8 cellular contexts compared by ENCODE assay signal in genomic region chr12:68811573-68811972, GRCh38. TPM values are rescaled to one million over a fixed set of nuclear protein-coding genes. Genes with fewer than 3 reads are reported as not detected.
DNase-seq lines count a peak whose midpoint lies in the region; ATAC-seq and TF ChIP-seq lines count a peak whose summit lies in the region.
"Not testable (repeated sequence)": the region's sequence is repeated elsewhere in the genome, so short reads cannot be mapped to it uniquely, and the experiment has no call there.

No MANE protein-coding gene starts in this region.

- DNase-seq in BJ (ENCODE audit: low read depth); HFF-Myc (ENCODE audit: extremely low read depth, low read depth); activated T-cell treated with anti-CD3 and anti-CD28 coated beads, Interleukin-2, amount 50 U/mL, for 72 hours; astrocyte of the spinal cord (ENCODE audit: low read depth, low spot score); fibroblast of mammary gland (ENCODE audit: low read depth); thoracic aorta (ENCODE audit: low spot score): not testable (repeated sequence)

- POLR2A ChIA-PET in BJ (lab: Charles Lee): not testable (repeated sequence)

- in situ Hi-C loops in astrocyte of the spinal cord (cut with HindIII; ENCODE audit: low sequenced_read_pairs): not testable (repeated sequence)

- H3K9me3 Mint-ChIP-seq in T-helper 1 cell treated with Interleukin-12 subunit alpha and Interleukin-12 subunit beta and Interleukin-4 antibody, amounts not matched to agents 30 μg/mL and 1 μg/mL, for 36 hours; activated T-cell treated with anti-CD3 and anti-CD28 coated beads, Interleukin-2, amount 50 U/mL, for 72 hours; nephron: not testable (repeated sequence)

- H3K4me3 ChIP-seq in BJ (ENCODE audit: low read depth, low read length): peak overlapping the region; percentile 16; the same call in 1 of the 2 replicates
- H3K4me3 ChIP-seq in HFF-Myc (replicated peaks; ENCODE audit: low read depth, low read length): peak overlapping the region; percentile 96
- H3K4me3 ChIP-seq in astrocyte of the spinal cord (ENCODE audit: low read depth, low read length): peak overlapping the region; percentile 12
- H3K4me3 ChIP-seq in fibroblast of mammary gland (ENCODE audit: control insufficient read depth, low read depth, low read length): peak overlapping the region; percentile 77
- H3K4me3 ChIP-seq in thoracic aorta: peak overlapping the region; percentile 11

- not testable (repeated sequence) for H3K27ac ChIP-seq in thoracic aorta

- not testable (repeated sequence) for H3K9me3 ChIP-seq in thoracic aorta

- not testable (repeated sequence) for ATAC-seq in activated T-cell treated with anti-CD3 and anti-CD28 coated beads, Interleukin-2, amount 50 U/mL, for 72 hours (replicated peaks in 1 of 2); thoracic aorta (ENCODE audit: insufficient number of reproducible peaks, low FRiP score, low read depth)

- peak overlapping the region; percentile 82 for H3K4me3 Mint-ChIP-seq in T-helper 1 cell treated with Interleukin-12 subunit alpha and Interleukin-12 subunit beta and Interleukin-4 antibody, amounts not matched to agents 30 μg/mL and 1 μg/mL, for 36 hours
- H3K4me3 Mint-ChIP-seq in activated T-cell treated with anti-CD3 and anti-CD28 coated beads, Interleukin-2, amount 50 U/mL, for 72 hours: peak overlapping the region; percentile 79 to 84
- H3K4me3 Mint-ChIP-seq in nephron: peak overlapping the region; percentile 55 to 83 (median 72)

- not testable (repeated sequence) for TF ChIP-seq CTCF in BJ (IDR thresholded peaks at IDR 0.05; ENCODE audit: insufficient read depth, low read depth, low read length); HFF-Myc (IDR thresholded peaks at IDR 0.05; ENCODE audit: low read depth, low read length, missing control alignments); astrocyte of the spinal cord (IDR thresholded peaks at IDR 0.05; ENCODE audit: low read depth, low read length); fibroblast of mammary gland (conservative IDR thresholded peaks at IDR 0.05; ENCODE audit: control insufficient read depth, insufficient read depth, low read depth, low read length); nephron (IDR thresholded peaks at IDR 0.05; ENCODE audit: unreplicated experiment in 3 of 3); thoracic aorta (IDR thresholded peaks at IDR 0.05)

- peaks cover 58% of the 10 kb centered on the region for H3K36me3 Mint-ChIP-seq in T-helper 1 cell treated with Interleukin-12 subunit alpha and Interleukin-12 subunit beta and Interleukin-4 antibody, amounts not matched to agents 30 μg/mL and 1 μg/mL, for 36 hours (ENCODE audit: low read depth)
- peaks cover 15 to 61% of the 10 kb centered on the region in 2 donors for H3K36me3 Mint-ChIP-seq in activated T-cell treated with anti-CD3 and anti-CD28 coated beads, Interleukin-2, amount 50 U/mL, for 72 hours (ENCODE audit: insufficient read depth in 2 of 2)
- peaks cover 46% of the 10 kb centered on the region for H3K36me3 Mint-ChIP-seq in nephron (ENCODE audit: low read depth)

- H3K4me1 ChIP-seq in thoracic aorta (ENCODE audit: control insufficient read depth in 1 of 2, low read depth in 2 of 2): peaks cover 49 to 51% of the 10 kb centered on the region in 2 donors

- CTCF ChIA-PET in BJ (lab: Yijun Ruan, JAX): interaction anchor here (0.7 kb wide), 1 partner anchor 19 kb away, joined by 3 read pairs; no protein-coding TSS in a partner anchor

- not testable (repeated sequence) for H3K27me3 ChIP-seq in BJ (ENCODE audit: control insufficient read depth, insufficient read depth, low read length); thoracic aorta (replicated peaks; ENCODE audit: insufficient read depth)

- not testable (repeated sequence) for H3K27me3 Mint-ChIP-seq in T-helper 1 cell treated with Interleukin-12 subunit alpha and Interleukin-12 subunit beta and Interleukin-4 antibody, amounts not matched to agents 30 μg/mL and 1 μg/mL, for 36 hours (ENCODE audit: low read depth); activated T-cell treated with anti-CD3 and anti-CD28 coated beads, Interleukin-2, amount 50 U/mL, for 72 hours (ENCODE audit: low read depth); nephron (ENCODE audit: low read depth)

- peaks cover 41% of the 10 kb centered on the region for H3K4me1 Mint-ChIP-seq in T-helper 1 cell treated with Interleukin-12 subunit alpha and Interleukin-12 subunit beta and Interleukin-4 antibody, amounts not matched to agents 30 μg/mL and 1 μg/mL, for 36 hours (ENCODE audit: low read depth)
- peaks cover 65% of the 10 kb centered on the region for H3K4me1 Mint-ChIP-seq in activated T-cell treated with anti-CD3 and anti-CD28 coated beads, Interleukin-2, amount 50 U/mL, for 72 hours (ENCODE audit: low read depth)
- H3K4me1 Mint-ChIP-seq in nephron: peaks cover 21% of the 10 kb centered on the region

- peak overlapping the region; percentile 52 for H3K27ac Mint-ChIP-seq in T-helper 1 cell treated with Interleukin-12 subunit alpha and Interleukin-12 subunit beta and Interleukin-4 antibody, amounts not matched to agents 30 μg/mL and 1 μg/mL, for 36 hours
- H3K27ac Mint-ChIP-seq in activated T-cell treated with anti-CD3 and anti-CD28 coated beads, Interleukin-2, amount 50 U/mL, for 72 hours; nephron: not testable (repeated sequence)

- not testable (repeated sequence) for H3K36me3 ChIP-seq in BJ (ENCODE audit: control insufficient read depth, insufficient read depth, low read length)
- peaks cover 23% of the 10 kb centered on the region for H3K36me3 ChIP-seq in thoracic aorta

RNA-seq across cellular contexts. Expression of gene MDM2, which starts 3.6 kb away (rescaled TPM):
- 15.1 and 34.6 TPM in 2 replicates for polyA plus RNA-seq in BJ (2011; rRNA removed)
- polyA minus RNA-seq in BJ (2011; rRNA and poly(A)+ RNA removed): 102 and 103 TPM in 2 replicates
- 100 to 1,000 TPM; 191 to 225 TPM for total RNA-seq in activated T-cell treated with anti-CD3 and anti-CD28 coated beads, Interleukin-2, amount 50 U/mL, for 72 hours
- total RNA-seq in thoracic aorta: 100 to 1,000 TPM in 1 of 2 donors, 10 to 100 TPM in 1; 62.0 to 101 TPM

Comparison
In these comparisons a context has a peak if more than half of its experiments do, and no peak if none do; other contexts are left out.
1. H3K4me3 ChIP-seq: peak in every context shown above with its lines; median percentile 96 in HFF-Myc; 77 in fibroblast of mammary gland; 16 in BJ; 12 in astrocyte of the spinal cord; 11 in thoracic aorta.